ENCODE assay signal across 8 cellular contexts in genomic region chrX:16580004-16580797, GRCh38.
DNase-seq lines count a peak whose midpoint lies in the region; ATAC-seq and TF ChIP-seq lines count a peak whose summit lies in the region.
"Not testable (repeated sequence)": the region's sequence is repeated elsewhere in the genome, so short reads cannot be mapped to it uniquely, and the experiment has no call there.

No MANE protein-coding gene starts in this region.

- BruUV-seq in Caco-2 (replicated peaks; lab: Mats Ljungman, UMichigan) = not testable (repeated sequence)

- H4K20me1 ChIP-seq in H9 (ENCODE audit: control insufficient read depth, insufficient read depth, insufficient read length); smooth muscle cell (ENCODE audit: low read depth): not testable (repeated sequence)

- H2BK15ac ChIP-seq in H9 (ENCODE audit: low read depth, low read length) = not testable (repeated sequence)

- not testable (repeated sequence) for H2BK20ac ChIP-seq in H9 (ENCODE audit: low read depth, low read length, poor library complexity, severe bottlenecking)

- H4K91ac ChIP-seq in H9 (ENCODE audit: insufficient read length, low read depth, low read length) = not testable (repeated sequence)

- not testable (repeated sequence) for H2AFZ ChIP-seq in H9 (ENCODE audit: low read length); smooth muscle cell (ENCODE audit: low read depth)

- not testable (repeated sequence) for H3K4me3 Mint-ChIP-seq in Caco-2 (ENCODE audit: unreplicated experiment)
- H3K4me3 Mint-ChIP-seq in H9 = peak overlapping the region; percentile 67 to 69
- peak overlapping the region; percentile 53 for H3K4me3 Mint-ChIP-seq in WTC11
- H3K4me3 Mint-ChIP-seq in endothelial cell (ENCODE audit: unreplicated experiment) = peak overlapping the region; percentile 80
- peak overlapping the region in 2 of 3 experiments; percentile 6 to 51 for H3K4me3 Mint-ChIP-seq in nephron

- not testable (repeated sequence) for H3K27me3 Mint-ChIP-seq in Caco-2 (ENCODE audit: insufficient read depth, unreplicated experiment); H9 (ENCODE audit: low read depth); WTC11 (ENCODE audit: low read depth); endothelial cell (ENCODE audit: unreplicated experiment); nephron (ENCODE audit: low read depth)

- CTCF ChIA-PET in Caco-2 (lab: Charles Lee); WTC11 (lab: Charles Lee): not testable (repeated sequence)

- TF ChIP-seq CTCF in Caco-2 (IDR thresholded peaks at IDR 0.05; ENCODE audit: insufficient read depth in 1 of 2, low read depth in 1 of 2, low read length in 1 of 2, severe bottlenecking in 1 of 2, unreplicated experiment in 1 of 2); H9 (conservative IDR thresholded peaks at IDR 0.05); WTC11 (IDR thresholded peaks at IDR 0.05); endothelial cell (IDR thresholded peaks at IDR 0.05; ENCODE audit: unreplicated experiment); nephron (IDR thresholded peaks at IDR 0.05; ENCODE audit: unreplicated experiment in 3 of 3); smooth muscle cell (IDR thresholded peaks at IDR 0.05; ENCODE audit: borderline replicate concordance, insufficient read depth, poor library complexity, severe bottlenecking): not testable (repeated sequence)

- intact Hi-C loops in Caco-2 (cut with micrococcal nuclease; ENCODE audit: unreplicated experiment) = loop anchor here (10.0 kb wide), 1 partner anchor 135 kb away; no protein-coding TSS in a partner anchor

- not testable (repeated sequence) for H3K36me3 Mint-ChIP-seq in Caco-2 (ENCODE audit: insufficient read depth, unreplicated experiment)
- H3K36me3 Mint-ChIP-seq in H9 (ENCODE audit: insufficient read depth in 1 of 3, low read depth in 3 of 3) (peaks cover 53 to 57% (median 55%) of the 10 kb centered on the region in 3 experiments), WTC11 (peaks cover 45% of the 10 kb centered on the region), endothelial cell (ENCODE audit: low read depth, unreplicated experiment) (peaks cover 17% of the 10 kb centered on the region), nephron (ENCODE audit: low read depth) (peaks cover 53% of the 10 kb centered on the region)

- peak overlapping the region; percentile 74 for H3K18ac ChIP-seq in H9 (ENCODE audit: insufficient read length, low read depth, low read length)

- not testable (repeated sequence) for H2AK5ac ChIP-seq in H9 (ENCODE audit: insufficient read length, low read length)

- H3K23ac ChIP-seq in H9 (ENCODE audit: insufficient read length, low read depth, low read length) = not testable (repeated sequence)

- H2BK120ac ChIP-seq in H9 (ENCODE audit: low read depth, low read length, poor library complexity, severe bottlenecking) = peak overlapping the region; percentile 84

- peaks cover 17% of the 10 kb centered on the region for H3K4me1 ChIP-seq in Caco-2
- not testable (repeated sequence) for H3K4me1 ChIP-seq in H9 (ENCODE audit: insufficient read depth, low read length)
- peaks cover 42% of the 10 kb centered on the region for H3K4me1 ChIP-seq in HUES64 (ENCODE audit: insufficient read depth, low read length)
- H3K4me1 ChIP-seq in iPS-20b (ENCODE audit: insufficient read depth, low read length) = peaks cover 19% of the 10 kb centered on the region; the same call in 1 of the 2 replicates
- H3K4me1 ChIP-seq in smooth muscle cell (ENCODE audit: low read depth) = peaks cover 21% of the 10 kb centered on the region

- not testable (repeated sequence) for DNase-seq in Caco-2; endothelial cell (ENCODE audit: low spot score); smooth muscle cell (lab: John Stamatoyannopoulos, UW; ENCODE audit: unreplicated experiment)
- DNase-seq in H9 = peak; percentile 73
- peak; percentile 26 for DNase-seq in WTC11 (ENCODE audit: low spot score)

- not testable (repeated sequence) for H4K5ac ChIP-seq in H9 (ENCODE audit: insufficient read length, low read depth, low read length)

- not testable (repeated sequence) for H3K36me3 ChIP-seq in Caco-2 (ENCODE audit: control insufficient read depth, insufficient read depth, low read length); smooth muscle cell (ENCODE audit: low read depth)
- H3K36me3 ChIP-seq in HUES64 (ENCODE audit: insufficient read depth, low read length) = peaks cover 21% of the 10 kb centered on the region
- H3K36me3 ChIP-seq in iPS-20b (ENCODE audit: insufficient read depth, low read depth, low read length) = peaks cover 29% of the 10 kb centered on the region

- H3K14ac ChIP-seq in H9 (ENCODE audit: insufficient read depth, low read length) = not testable (repeated sequence)

- WGBS in H9 (ENCODE audit: extremely low coverage, insufficient read length, low lambda C conversion rate) = no CpG with 5 or more reads among the region's 14 CpGs
- 14% methylated on average over 11 of the region's 14 CpGs for WGBS in HUES64
- 40% methylated on average over 14 of the region's 14 CpGs for WGBS in smooth muscle cell (ENCODE audit: low lambda C conversion rate)

- H3K4me2 ChIP-seq in H9 (ENCODE audit: insufficient read depth, insufficient read length, low read length) (peak overlapping the region; percentile 66), smooth muscle cell (peak overlapping the region; percentile 6)

- H3K56ac ChIP-seq in H9 (ENCODE audit: insufficient read length, low read depth, low read length) = not testable (repeated sequence)

- not testable (repeated sequence) for ATAC-seq in WTC11

- not testable (repeated sequence) for H3K79me1 ChIP-seq in H9 (ENCODE audit: insufficient read depth, low read depth, low read length, poor library complexity, severe bottlenecking)

- peak overlapping the region; percentile 57 for H3T11ph ChIP-seq in H9 (ENCODE audit: low read length)

- H3K27me3 ChIP-seq in Caco-2 (replicated peaks; ENCODE audit: control insufficient read depth, insufficient read depth, low read length); H9 (ENCODE audit: insufficient read depth, low read length); HUES64 (ENCODE audit: insufficient read depth, low read length); iPS-20b (ENCODE audit: insufficient read depth, low read length); smooth muscle cell (ENCODE audit: low read depth): not testable (repeated sequence)

- not testable (repeated sequence) for H3K23me2 ChIP-seq in H9 (ENCODE audit: insufficient read length, low read depth, low read length, poor library complexity, severe bottlenecking)

- POLR2A ChIA-PET in Caco-2 (lab: Charles Lee); WTC11 (lab: Charles Lee): not testable (repeated sequence)

- not testable (repeated sequence) for H3F3A ChIP-seq in smooth muscle cell (ENCODE audit: low read depth)

- H3K9me3 ChIP-seq in Caco-2; H9 (ENCODE audit: control insufficient read depth, low read depth, low read length): not testable (repeated sequence)
- H3K9me3 ChIP-seq in HUES64 (ENCODE audit: insufficient read depth, low read depth, low read length) (peaks cover 11% of the 10 kb centered on the region; the same call in 1 of the 2 replicates), iPS-20b (ENCODE audit: insufficient read depth, low read depth, low read length) (peaks cover 15% of the 10 kb centered on the region; the same call in 1 of the 2 replicates), smooth muscle cell (replicated peaks; ENCODE audit: low read depth) (peaks cover 10% of the 10 kb centered on the region)

- H3K27ac Mint-ChIP-seq in Caco-2 (ENCODE audit: unreplicated experiment) (peak overlapping the region; percentile 69), H9 (peak overlapping the region; percentile 97 to 100 (median 99)), WTC11 (peak overlapping the region; percentile 99), endothelial cell (ENCODE audit: unreplicated experiment) (peak overlapping the region; percentile 87), nephron (peak overlapping the region in 2 of 3 experiments; percentile 40 to 55)

- H3K27ac ChIP-seq in H9 (ENCODE audit: insufficient read length, low read depth, low read length) = peak overlapping the region; percentile 98
- peak overlapping the region; percentile 98 for H3K27ac ChIP-seq in HUES64 (ENCODE audit: low read depth, low read length)
- H3K27ac ChIP-seq in iPS-20b (ENCODE audit: low read length) = peak overlapping the region; percentile 61
- not testable (repeated sequence) for H3K27ac ChIP-seq in smooth muscle cell (ENCODE audit: low read depth)

- not testable (repeated sequence) for H3K79me2 ChIP-seq in H9 (ENCODE audit: insufficient read depth, low read length); smooth muscle cell (ENCODE audit: low read depth)

- H2BK5ac ChIP-seq in H9 (ENCODE audit: insufficient read length, low read length) = not testable (repeated sequence)

- H4K8ac ChIP-seq in H9 (replicated peaks; ENCODE audit: insufficient read length, low read depth, low read length) = not testable (repeated sequence)

- H3K9ac ChIP-seq in H9 (ENCODE audit: extremely low read depth, insufficient read length, low read length) = peak overlapping the region; percentile 78
- H3K9ac ChIP-seq in HUES64 (ENCODE audit: low read depth, low read length) = peak overlapping the region; percentile 87; the same call in 1 of the 2 replicates
- peak overlapping the region; percentile 85 for H3K9ac ChIP-seq in iPS-20b (ENCODE audit: low read depth, low read length)
- H3K9ac ChIP-seq in smooth muscle cell (ENCODE audit: low read depth) = not testable (repeated sequence)

- H3K4ac ChIP-seq in H9 (ENCODE audit: low read depth, low read length) = not testable (repeated sequence)

- H3K4me1 Mint-ChIP-seq in Caco-2 (ENCODE audit: low read depth, unreplicated experiment); nephron: not testable (repeated sequence)
- H3K4me1 Mint-ChIP-seq in H9 (peaks cover 40 to 43% of the 10 kb centered on the region in 2 experiments), WTC11 (peaks cover 27% of the 10 kb centered on the region), endothelial cell (ENCODE audit: unreplicated experiment) (peaks cover 12% of the 10 kb centered on the region)

- H2BK12ac ChIP-seq in H9 (ENCODE audit: insufficient read length, low read depth, low read length) = peak overlapping the region; percentile 96

- not testable (repeated sequence) for H3K9me3 Mint-ChIP-seq in Caco-2 (ENCODE audit: unreplicated experiment); endothelial cell (ENCODE audit: unreplicated experiment)
- peaks cover 35 to 46% of the 10 kb centered on the region in 2 experiments for H3K9me3 Mint-ChIP-seq in H9
- H3K9me3 Mint-ChIP-seq in WTC11 = peaks cover 22% of the 10 kb centered on the region
- peaks cover 26% of the 10 kb centered on the region for H3K9me3 Mint-ChIP-seq in nephron

- not testable (repeated sequence) for H3K4me3 ChIP-seq in Caco-2 (ENCODE audit: low read depth, low read length)
- H3K4me3 ChIP-seq in HUES64 (ENCODE audit: low read length) (peak overlapping the region; percentile 53; the same call in 1 of the 2 replicates), iPS-20b (ENCODE audit: low read length) (peak overlapping the region; percentile 69), smooth muscle cell (peak overlapping the region; percentile 23)

Comparison
In these comparisons a context has a peak if more than half of its experiments do, and no peak if none do; other contexts are left out.
1. H3K27ac Mint-ChIP-seq: peak in every context shown above with its lines; median percentile 99 in H9; 99 in WTC11; 87 in endothelial cell; 69 in Caco-2; 48 in nephron.